Comparison of ENCODE assay signal across 1 cellular context in the genomic region with DNA sequence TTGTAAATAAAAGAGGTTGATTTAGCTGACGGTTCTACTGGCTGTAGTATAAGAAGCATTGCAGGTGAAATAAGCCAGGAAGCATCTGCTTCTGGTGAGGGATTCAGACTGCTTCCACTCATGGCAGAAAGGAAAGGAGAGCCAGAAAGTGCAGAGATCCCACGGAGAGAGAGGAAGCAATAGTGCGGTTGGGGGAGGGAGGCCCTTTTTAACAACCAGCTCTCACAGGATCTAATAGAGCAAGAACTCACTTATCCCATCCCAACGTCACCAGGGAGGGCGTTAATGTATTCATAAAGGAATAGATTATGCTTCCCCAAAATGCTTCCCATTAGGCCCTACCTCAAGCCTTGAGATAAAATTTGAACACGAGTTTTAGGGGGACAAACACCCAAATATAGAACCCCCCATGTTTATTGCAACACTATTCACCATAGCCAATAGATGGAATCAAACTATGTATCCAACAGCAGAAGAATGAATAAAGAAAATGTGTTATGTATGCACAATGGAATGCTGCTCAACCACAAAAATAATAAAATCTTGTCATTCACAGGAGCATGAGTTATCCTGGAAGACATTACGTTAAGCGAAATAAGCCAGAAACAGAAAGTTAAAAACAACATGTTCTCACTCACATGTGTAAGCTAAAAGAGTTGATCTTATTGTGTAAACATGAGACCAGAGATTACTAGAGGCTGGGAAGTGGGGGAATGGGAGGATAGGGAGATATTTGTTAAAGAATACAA.
TF ChIP-seq lines count a peak whose summit lies in the region.

No MANE protein-coding gene starts in this region.

TF ChIP-seq in GM23338, 12 proteins besides CTCF, POLR2A, EP300 and RAD21 (continued from another document):
- TF ChIP-seq ZNF462 (CRISPR knock-in tag; IDR thresholded peaks at IDR 0.05) (no peak), ZNF331 (CRISPR knock-in tag; IDR thresholded peaks at IDR 0.05; ENCODE audit: low read depth) (no peak), POLR2AphosphoS5 (IDR thresholded peaks at IDR 0.05; ENCODE audit: low read depth) (no peak), EZH2 (IDR thresholded peaks at IDR 0.05; ENCODE audit: low read depth, unreplicated experiment) (no peak), CREB1 (CRISPR knock-in tag; IDR thresholded peaks at IDR 0.05; ENCODE audit: low read depth) (no peak), STAT1 (IDR thresholded peaks at IDR 0.05; ENCODE audit: unreplicated experiment) (no peak), ZNF114 (CRISPR knock-in tag; IDR thresholded peaks at IDR 0.05) (no peak)
- TF ChIP-seq, protein P1, sequence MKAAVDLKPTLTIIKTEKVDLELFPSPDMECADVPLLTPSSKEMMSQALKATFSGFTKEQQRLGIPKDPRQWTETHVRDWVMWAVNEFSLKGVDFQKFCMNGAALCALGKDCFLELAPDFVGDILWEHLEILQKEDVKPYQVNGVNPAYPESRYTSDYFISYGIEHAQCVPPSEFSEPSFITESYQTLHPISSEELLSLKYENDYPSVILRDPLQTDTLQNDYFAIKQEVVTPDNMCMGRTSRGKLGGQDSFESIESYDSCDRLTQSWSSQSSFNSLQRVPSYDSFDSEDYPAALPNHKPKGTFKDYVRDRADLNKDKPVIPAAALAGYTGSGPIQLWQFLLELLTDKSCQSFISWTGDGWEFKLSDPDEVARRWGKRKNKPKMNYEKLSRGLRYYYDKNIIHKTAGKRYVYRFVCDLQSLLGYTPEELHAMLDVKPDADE (IDR thresholded peaks at IDR 0.05) = no peak
TF ChIP-seq in GM23338: peak in this region for 0.
